In genomic region chr6:163836916-163837660, GRCh38 we compare ENCODE assay signal across 16 cellular contexts.
A peak's percentile ranks its signal among the peaks of the same experiment; 100 is the strongest.
DNase-seq lines count a peak whose midpoint lies in the region; ATAC-seq lines count a peak whose summit lies in the region.
"Had no signal": no experiment of that assay in that cellular context is flagged by ENCODE, and none has a peak within 500 bp of the region (broad histone marks: within the 10 kb centered on the region; RNA-seq: fewer than 3 reads in every experiment).

No MANE protein-coding gene starts in this region.

- H2BK5ac ChIP-seq in mesenchymal stem cell (ENCODE audit: low read depth, low read length, poor library complexity, severe bottlenecking), result no peak overlapping the region

- peak overlapping the region; percentile 57 for H3K9ac ChIP-seq in mesenchymal stem cell (ENCODE audit: low read length)

- H3K4ac ChIP-seq in mesenchymal stem cell (ENCODE audit: low read depth in 1 of 2, low read length in 2 of 2), result no peak overlapping the region

- no peak overlapping the region for H2BK15ac ChIP-seq in mesenchymal stem cell (ENCODE audit: low read depth, poor library complexity, severe bottlenecking)

- no peak overlapping the region for H4K8ac ChIP-seq in mesenchymal stem cell (ENCODE audit: low read length)

- no peaks in the 10 kb centered on the region for H3K27me3 ChIP-seq in mesenchymal stem cell (ENCODE audit: control insufficient read depth in 1 of 2, insufficient read depth in 1 of 2, low read length in 2 of 2)
- H3K27me3 ChIP-seq: adrenal gland had no signal

- DNase-seq in NCI-H146 (lab: John Stamatoyannopoulos, UW) (peak; percentile 12), NCI-H146 treated with DMSO at 0.1 percent for 48 hours (lab: John Stamatoyannopoulos, UW; ENCODE audit: unreplicated experiment) (no peak), caudate nucleus (lab: John Stamatoyannopoulos, UW) (no peak), mesenchymal stem cell (no peak), superior temporal gyrus (ENCODE audit: extremely low spot score) (peak; percentile 59)
- no peak for DNase-seq in activated naive CD4-positive, alpha-beta T cell treated with anti-CD3 and anti-CD28 coated beads, Interleukin-2, amount 10 ng/mL, durations not matched to agents 7 days and 5 days
- DNase-seq: activated CD8-positive, alpha-beta T cell treated with anti-CD3 and anti-CD28 coated beads, Interleukin-2, amount 10 ng/mL, durations not matched to agents 7 days and 5 days; adrenal gland; cerebellar nuclear complex; NCI-H1694 had no signal

- H3K9me3 ChIP-seq in mesenchymal stem cell (ENCODE audit: control insufficient read depth, low read length), result peaks cover 3% of the 10 kb centered on the region
- H3K9me3 ChIP-seq: adrenal gland had no signal

- H3K36me3 ChIP-seq in mesenchymal stem cell (ENCODE audit: control insufficient read depth in 1 of 2, insufficient read depth in 2 of 2, low read depth in 1 of 2, low read length in 2 of 2), result no peaks in the 10 kb centered on the region
- H3K36me3 ChIP-seq: adrenal gland had no signal

- no peak overlapping the region for H2BK12ac ChIP-seq in mesenchymal stem cell (ENCODE audit: low read length in 2 of 2)

- H3K4me1 ChIP-seq in mesenchymal stem cell (ENCODE audit: control insufficient read depth, insufficient read depth, low read depth, low read length), result peaks cover 7% of the 10 kb centered on the region

- no peak overlapping the region for H2AFZ ChIP-seq in mesenchymal stem cell (ENCODE audit: low read depth, low read length)

- H2AK5ac ChIP-seq in mesenchymal stem cell (ENCODE audit: low read length, severe bottlenecking), result no peak overlapping the region

- no peak overlapping the region for H3K18ac ChIP-seq in mesenchymal stem cell (ENCODE audit: low read depth in 1 of 2, low read length in 2 of 2)

- H3K27me3 Mint-ChIP-seq in activated naive CD4-positive, alpha-beta T cell treated with anti-CD3 and anti-CD28 coated beads, Interleukin-2, amount 10 ng/mL, durations not matched to agents 7 days and 5 days, result peaks cover 4% of the 10 kb centered on the region

- H3K27ac ChIP-seq in caudate nucleus (ENCODE audit: low read depth, low read length) (peak overlapping the region; percentile 75), mesenchymal stem cell (ENCODE audit: low read length, poor library complexity, severe bottlenecking) (no peak overlapping the region)
- H3K27ac ChIP-seq: 22Rv1, adrenal gland had no signal

- H3K4me3 Mint-ChIP-seq in activated naive CD4-positive, alpha-beta T cell treated with anti-CD3 and anti-CD28 coated beads, Interleukin-2, amount 10 ng/mL, durations not matched to agents 7 days and 5 days, result no peak overlapping the region
- H3K4me3 Mint-ChIP-seq: activated CD8-positive, alpha-beta T cell treated with anti-CD3 and anti-CD28 coated beads, Interleukin-2, amount 10 ng/mL, durations not matched to agents 7 days and 5 days; activated T-helper 1 cell treated with anti-CD3 and anti-CD28 coated beads, Interleukin-12 subunit alpha, Interleukin-12 subunit beta, Interleukin-2, Interleukin-4 antibody, amounts not matched to agents 30 ng/mL and 10 ng/mL and 1 ng/mL, durations not matched to agents 14 hours and 24 hours and 36 hours had no signal

- H3K4me1 Mint-ChIP-seq in activated naive CD4-positive, alpha-beta T cell treated with anti-CD3 and anti-CD28 coated beads, Interleukin-2, amount 10 ng/mL, durations not matched to agents 7 days and 5 days, result no peaks in the 10 kb centered on the region

- no peak overlapping the region for H3K27ac Mint-ChIP-seq in activated naive CD4-positive, alpha-beta T cell treated with anti-CD3 and anti-CD28 coated beads, Interleukin-2, amount 10 ng/mL, durations not matched to agents 7 days and 5 days
- H3K27ac Mint-ChIP-seq: activated CD8-positive, alpha-beta T cell treated with anti-CD3 and anti-CD28 coated beads, Interleukin-2, amount 10 ng/mL, durations not matched to agents 7 days and 5 days; activated T-helper 1 cell treated with anti-CD3 and anti-CD28 coated beads, Interleukin-12 subunit alpha, Interleukin-12 subunit beta, Interleukin-2, Interleukin-4 antibody, amounts not matched to agents 30 ng/mL and 10 ng/mL and 1 ng/mL, durations not matched to agents 14 hours and 24 hours and 36 hours; mesothelial cell of epicardium had no signal

- H3K79me1 ChIP-seq in mesenchymal stem cell (replicated peaks; ENCODE audit: low read length, poor library complexity, severe bottlenecking), result no peaks in the 10 kb centered on the region

- ATAC-seq in GM21515 (IDR thresholded peaks at IDR 0.05; ENCODE audit: unreplicated experiment), result no peak
- no peak for ATAC-seq in GM21360 (IDR thresholded peaks at IDR 0.05; ENCODE audit: unreplicated experiment)
- ATAC-seq: activated CD8-positive, alpha-beta T cell treated with anti-CD3 and anti-CD28 coated beads, Interleukin-2, amount 10 ng/mL, durations not matched to agents 7 days and 5 days; Panc1 had no signal

- peak overlapping the region; percentile 56 for H3K4me2 ChIP-seq in mesenchymal stem cell (ENCODE audit: low read length, poor library complexity, severe bottlenecking)

- no peaks in the 10 kb centered on the region for H3K36me3 Mint-ChIP-seq in activated naive CD4-positive, alpha-beta T cell treated with anti-CD3 and anti-CD28 coated beads, Interleukin-2, amount 10 ng/mL, durations not matched to agents 7 days and 5 days
- H3K36me3 Mint-ChIP-seq: mesothelial cell of epicardium had no signal

- H3K23ac ChIP-seq in mesenchymal stem cell (ENCODE audit: low read length in 2 of 2), result no peak overlapping the region

- H4K91ac ChIP-seq in mesenchymal stem cell (ENCODE audit: low read length), result no peak overlapping the region

- H2BK120ac ChIP-seq in mesenchymal stem cell (ENCODE audit: low read depth, low read length), result no peak overlapping the region

- H3K9me3 Mint-ChIP-seq in activated naive CD4-positive, alpha-beta T cell treated with anti-CD3 and anti-CD28 coated beads, Interleukin-2, amount 10 ng/mL, durations not matched to agents 7 days and 5 days, result peaks cover 13% of the 10 kb centered on the region

- WGBS in mesenchymal stem cell, result 89% methylated on average over 6 of the region's 8 CpGs

- H3K4me3 ChIP-seq in mesenchymal stem cell (ENCODE audit: insufficient read depth in 1 of 2, low read depth in 1 of 2, low read length in 2 of 2), result peak overlapping the region in 1 of 2 experiments; percentile 65
- H3K4me3 ChIP-seq: adrenal gland had no signal

- CTCF ChIA-PET in activated naive CD4-positive, alpha-beta T cell treated with anti-CD3 and anti-CD28 coated beads, Interleukin-2, amount 10 ng/mL, durations not matched to agents 7 days and 5 days (lab: Charles Lee), result no interaction called here

- no peak overlapping the region for H3K14ac ChIP-seq in mesenchymal stem cell (ENCODE audit: low read length in 2 of 2)

Comparison
In these comparisons a context has a peak if more than half of its experiments do, and no peak if none do; other contexts are left out.
1. DNase-seq: peak in NCI-H146 (single experiment) and superior temporal gyrus (single experiment); none in NCI-H146 treated with DMSO at 0.1 percent for 48 hours (single experiment), caudate nucleus (0 of 61), mesenchymal stem cell (single experiment) and activated naive CD4-positive, alpha-beta T cell treated with anti-CD3 and anti-CD28 coated beads, Interleukin-2, amount 10 ng/mL, durations not matched to agents 7 days and 5 days (single experiment).